ENCODE assay signal across 22 cellular contexts in genomic region chr9:7174301-7174700, GRCh38.
DNase-seq lines count a peak whose midpoint lies in the region; ATAC-seq and TF ChIP-seq lines count a peak whose summit lies in the region.
"Had no signal": no experiment of that assay in that cellular context is flagged by ENCODE, and none has a peak within 500 bp of the region (broad histone marks: within the 10 kb centered on the region; RNA-seq: fewer than 3 reads in every experiment).

No MANE protein-coding gene starts in this region.

- H3K36me3 ChIP-seq in GM23338 (ENCODE audit: insufficient read depth): no peaks in the 10 kb centered on the region
- H3K36me3 ChIP-seq in trophoblast cell (ENCODE audit: control insufficient read depth in 1 of 2, insufficient read depth in 2 of 2, low read length in 2 of 2): no peaks in the 10 kb centered on the region
- H3K36me3 ChIP-seq: BE2C had no signal

- H3K27ac ChIP-seq in GM23338 (ENCODE audit: low read depth): no peak overlapping the region
- H3K27ac ChIP-seq in trophoblast cell (ENCODE audit: low read depth, low read length): no peak overlapping the region
- H3K27ac ChIP-seq in right cardiac atrium (ENCODE audit: low read length): no peak overlapping the region
- H3K27ac ChIP-seq: A549; BLaER1 treated with 17β-estradiol and CSF1 and Interleukin-3, amounts not matched to agents 10 nM and 100 nM; GM23248 had no signal

- CTCF ChIA-PET in activated CD8-positive, alpha-beta T cell treated with anti-CD3 and anti-CD28 coated beads, Interleukin-2, amount 10 ng/mL, durations not matched to agents 7 days and 5 days (lab: Charles Lee): no interaction called here
- CTCF ChIA-PET in activated CD8-positive, alpha-beta T cell treated with anti-CD3 and anti-CD28 coated beads for 36 hours (lab: Charles Lee): interaction anchor here (1.3 kb wide), 1 partner anchor 121 kb away, joined by 3 read pairs; no protein-coding TSS in a partner anchor

- H3K36me3 Mint-ChIP-seq in activated CD8-positive, alpha-beta T cell treated with anti-CD3 and anti-CD28 coated beads, Interleukin-2, amount 10 ng/mL, durations not matched to agents 7 days and 5 days (ENCODE audit: low read depth): peaks cover 45% of the 10 kb centered on the region
- peaks cover 35% of the 10 kb centered on the region for H3K36me3 Mint-ChIP-seq in activated CD8-positive, alpha-beta T cell treated with anti-CD3 and anti-CD28 coated beads for 36 hours (ENCODE audit: low read depth)
- H3K36me3 Mint-ChIP-seq in GM23338 (ENCODE audit: low read depth): peaks cover 4% of the 10 kb centered on the region; the same call in 1 of the 3 replicates
- peaks cover 22 to 69% (median 34%) of the 10 kb centered on the region in 3 donors for H3K36me3 Mint-ChIP-seq in immature natural killer cell
- H3K36me3 Mint-ChIP-seq in activated T-helper 1 cell treated with anti-CD3 and anti-CD28 coated beads, Interleukin-12 subunit alpha, Interleukin-12 subunit beta, Interleukin-2, Interleukin-4 antibody, amounts not matched to agents 30 ng/mL and 10 ng/mL and 1 ng/mL, durations not matched to agents 14 hours and 24 hours and 36 hours (ENCODE audit: low read depth): peaks cover 41% of the 10 kb centered on the region

- H3K4me3 ChIP-seq in GM23338: no peak overlapping the region
- H3K4me3 ChIP-seq in trophoblast cell (ENCODE audit: low read depth, low read length): no peak overlapping the region
- H3K4me3 ChIP-seq in right cardiac atrium (ENCODE audit: low read length): no peak overlapping the region
- H3K4me3 ChIP-seq: A549; BLaER1 treated with 17β-estradiol and CSF1 and Interleukin-3, amounts not matched to agents 10 nM and 100 nM; GM12878; GM23248 had no signal

- no peak for TF ChIP-seq CTCF in activated CD8-positive, alpha-beta T cell treated with anti-CD3 and anti-CD28 coated beads for 36 hours (IDR thresholded peaks at IDR 0.05)
- no peak for TF ChIP-seq CTCF in GM23338 (conservative IDR thresholded peaks at IDR 0.05; ENCODE audit: low read depth in 2 of 2)

- peak overlapping the region; percentile 12 for H2BK12ac ChIP-seq in trophoblast cell (ENCODE audit: low read length)

- intact Hi-C loops in activated CD8-positive, alpha-beta T cell treated with anti-CD3 and anti-CD28 coated beads for 36 hours (cut with micrococcal nuclease): no loop called here
- intact Hi-C loops in right cardiac atrium (cut with DNase I): no loop called here
- intact Hi-C loops in activated T-helper 1 cell treated with anti-CD3 and anti-CD28 coated beads, Interleukin-12 subunit alpha, Interleukin-12 subunit beta, Interleukin-2, Interleukin-4 antibody, amounts not matched to agents 30 ng/mL and 10 ng/mL and 1 ng/mL, durations not matched to agents 14 hours and 24 hours and 36 hours (cut with micrococcal nuclease): no loop called here

- H4K12ac ChIP-seq in trophoblast cell (ENCODE audit: low read depth, low read length): no peak overlapping the region

- peak overlapping the region; percentile 50 for H2BK5ac ChIP-seq in trophoblast cell (ENCODE audit: low read depth, low read length, poor library complexity)

- no peaks in the 10 kb centered on the region for H3K9me3 Mint-ChIP-seq in activated CD8-positive, alpha-beta T cell treated with anti-CD3 and anti-CD28 coated beads, Interleukin-2, amount 10 ng/mL, durations not matched to agents 7 days and 5 days (ENCODE audit: insufficient read depth)
- no peaks in the 10 kb centered on the region for H3K9me3 Mint-ChIP-seq in activated CD8-positive, alpha-beta T cell treated with anti-CD3 and anti-CD28 coated beads for 36 hours
- H3K9me3 Mint-ChIP-seq in GM23338: no peaks in the 10 kb centered on the region
- H3K9me3 Mint-ChIP-seq in immature natural killer cell: no peaks in the 10 kb centered on the region
- H3K9me3 Mint-ChIP-seq in activated T-helper 1 cell treated with anti-CD3 and anti-CD28 coated beads, Interleukin-12 subunit alpha, Interleukin-12 subunit beta, Interleukin-2, Interleukin-4 antibody, amounts not matched to agents 30 ng/mL and 10 ng/mL and 1 ng/mL, durations not matched to agents 14 hours and 24 hours and 36 hours: no peaks in the 10 kb centered on the region
- H3K9me3 Mint-ChIP-seq: CD14-positive monocyte; CD4-positive, alpha-beta T cell; CD8-positive, alpha-beta memory T cell; H9 had no signal

- H3K79me2 ChIP-seq in GM23338 (replicated peaks; ENCODE audit: insufficient read depth) (no peaks in the 10 kb centered on the region), trophoblast cell (ENCODE audit: control insufficient read depth, insufficient read depth, low read length, poor library complexity) (peaks cover 2% of the 10 kb centered on the region)

- H3K9ac ChIP-seq in trophoblast cell (ENCODE audit: low read length): no peak overlapping the region
- H3K9ac ChIP-seq: BLaER1 treated with 17β-estradiol and CSF1 and Interleukin-3, amounts not matched to agents 10 nM and 100 nM; GM23248 had no signal

- peak overlapping the region; percentile 50 for H4K91ac ChIP-seq in trophoblast cell (ENCODE audit: low read depth, low read length)

- H3K4me3 Mint-ChIP-seq in activated CD8-positive, alpha-beta T cell treated with anti-CD3 and anti-CD28 coated beads, Interleukin-2, amount 10 ng/mL, durations not matched to agents 7 days and 5 days: no peak overlapping the region
- H3K4me3 Mint-ChIP-seq in activated CD8-positive, alpha-beta T cell treated with anti-CD3 and anti-CD28 coated beads for 36 hours: no peak overlapping the region
- H3K4me3 Mint-ChIP-seq in GM23338: no peak overlapping the region
- H3K4me3 Mint-ChIP-seq in immature natural killer cell: peak overlapping the region in 1 of 5 donors; percentile 20
- no peak overlapping the region for H3K4me3 Mint-ChIP-seq in activated T-helper 1 cell treated with anti-CD3 and anti-CD28 coated beads, Interleukin-12 subunit alpha, Interleukin-12 subunit beta, Interleukin-2, Interleukin-4 antibody, amounts not matched to agents 30 ng/mL and 10 ng/mL and 1 ng/mL, durations not matched to agents 14 hours and 24 hours and 36 hours
- H3K4me3 Mint-ChIP-seq: CD14-positive monocyte; CD4-positive, alpha-beta T cell; CD8-positive, alpha-beta memory T cell; H9 had no signal

- no peaks in the 10 kb centered on the region for H3K9me3 ChIP-seq in trophoblast cell (ENCODE audit: insufficient read depth, low read depth, low read length)
- no peaks in the 10 kb centered on the region for H3K9me3 ChIP-seq in right cardiac atrium (ENCODE audit: control insufficient read depth, low read length)
- H3K9me3 ChIP-seq: A549; BE2C; BLaER1 treated with 17β-estradiol and CSF1 and Interleukin-3, amounts not matched to agents 10 nM and 100 nM had no signal

- H2AFZ ChIP-seq in GM23338: no peak overlapping the region
- no peak overlapping the region for H2AFZ ChIP-seq in trophoblast cell (ENCODE audit: insufficient read depth, low read length, poor library complexity)
- H2AFZ ChIP-seq: GM23248 had no signal

- peak overlapping the region; percentile 81 for H2AK5ac ChIP-seq in trophoblast cell (ENCODE audit: low read length)

- peak overlapping the region; percentile 61 for H2BK120ac ChIP-seq in trophoblast cell (ENCODE audit: insufficient read depth, low read length, poor library complexity)

- H3K4me2 ChIP-seq in GM23338 (no peak overlapping the region), trophoblast cell (ENCODE audit: low read length) (no peak overlapping the region)
- H3K4me2 ChIP-seq: A549; BLaER1 treated with 17β-estradiol and CSF1 and Interleukin-3, amounts not matched to agents 10 nM and 100 nM had no signal

- no peaks in the 10 kb centered on the region for H3K27me3 Mint-ChIP-seq in activated CD8-positive, alpha-beta T cell treated with anti-CD3 and anti-CD28 coated beads, Interleukin-2, amount 10 ng/mL, durations not matched to agents 7 days and 5 days (ENCODE audit: low read depth)
- H3K27me3 Mint-ChIP-seq in activated CD8-positive, alpha-beta T cell treated with anti-CD3 and anti-CD28 coated beads for 36 hours: no peaks in the 10 kb centered on the region
- H3K27me3 Mint-ChIP-seq in GM23338 (ENCODE audit: insufficient read depth, low read depth, poor library complexity) (no peaks in the 10 kb centered on the region), immature natural killer cell (ENCODE audit: low read depth in 3 of 3) (peaks cover 0 to 4% (median 0%) of the 10 kb centered on the region in 3 donors)
- no peaks in the 10 kb centered on the region for H3K27me3 Mint-ChIP-seq in activated T-helper 1 cell treated with anti-CD3 and anti-CD28 coated beads, Interleukin-12 subunit alpha, Interleukin-12 subunit beta, Interleukin-2, Interleukin-4 antibody, amounts not matched to agents 30 ng/mL and 10 ng/mL and 1 ng/mL, durations not matched to agents 14 hours and 24 hours and 36 hours (ENCODE audit: insufficient read depth)
- H3K27me3 Mint-ChIP-seq: CD4-positive, alpha-beta T cell had no signal

- H3K27ac Mint-ChIP-seq in activated CD8-positive, alpha-beta T cell treated with anti-CD3 and anti-CD28 coated beads, Interleukin-2, amount 10 ng/mL, durations not matched to agents 7 days and 5 days: peak overlapping the region; percentile 18
- no peak overlapping the region for H3K27ac Mint-ChIP-seq in activated CD8-positive, alpha-beta T cell treated with anti-CD3 and anti-CD28 coated beads for 36 hours
- peak overlapping the region; percentile 24; the same call in 1 of the 2 replicates for H3K27ac Mint-ChIP-seq in GM23338
- H3K27ac Mint-ChIP-seq in immature natural killer cell: peak overlapping the region in 5 of 6 donors; percentile 12 to 81 (median 15)
- no peak overlapping the region for H3K27ac Mint-ChIP-seq in activated T-helper 1 cell treated with anti-CD3 and anti-CD28 coated beads, Interleukin-12 subunit alpha, Interleukin-12 subunit beta, Interleukin-2, Interleukin-4 antibody, amounts not matched to agents 30 ng/mL and 10 ng/mL and 1 ng/mL, durations not matched to agents 14 hours and 24 hours and 36 hours

- H3K23ac ChIP-seq in trophoblast cell (ENCODE audit: low read length): no peak overlapping the region

- H4K20me1 ChIP-seq in GM23338 (replicated peaks; ENCODE audit: insufficient read depth): no peaks in the 10 kb centered on the region; the same call in 1 of the 2 replicates
- H4K20me1 ChIP-seq: BLaER1 treated with 17β-estradiol and CSF1 and Interleukin-3, amounts not matched to agents 10 nM and 100 nM had no signal

- DNase-seq in activated CD8-positive, alpha-beta T cell treated with anti-CD3 and anti-CD28 coated beads, Interleukin-2, amount 10 ng/mL, durations not matched to agents 7 days and 5 days: no peak
- DNase-seq in activated CD8-positive, alpha-beta T cell treated with anti-CD3 and anti-CD28 coated beads for 36 hours: no peak
- DNase-seq in GM23338 (ENCODE audit: low spot score) (no peak), immature natural killer cell (no peak), trophoblast cell (no peak), right cardiac atrium (no peak), NCI-H748 (lab: John Stamatoyannopoulos, UW; ENCODE audit: unreplicated experiment) (no peak)
- no peak for DNase-seq in activated T-helper 1 cell treated with anti-CD3 and anti-CD28 coated beads, Interleukin-12 subunit alpha, Interleukin-12 subunit beta, Interleukin-2, Interleukin-4 antibody, amounts not matched to agents 30 ng/mL and 10 ng/mL and 1 ng/mL, durations not matched to agents 14 hours and 24 hours and 36 hours (ENCODE audit: low spot score)
- DNase-seq: AML-193; BE2C; CD4-positive, alpha-beta T cell; CD8-positive, alpha-beta memory T cell; DMS 273 treated with DMSO at 0.1 percent for 48 hours; DMS79; EL; GDM1; GM23248; H9 had no signal

- peaks cover 9% of the 10 kb centered on the region for H3K4me1 Mint-ChIP-seq in activated CD8-positive, alpha-beta T cell treated with anti-CD3 and anti-CD28 coated beads, Interleukin-2, amount 10 ng/mL, durations not matched to agents 7 days and 5 days (ENCODE audit: low read depth)
- H3K4me1 Mint-ChIP-seq in activated CD8-positive, alpha-beta T cell treated with anti-CD3 and anti-CD28 coated beads for 36 hours (ENCODE audit: low read depth): peaks cover 5% of the 10 kb centered on the region
- peaks cover 29% of the 10 kb centered on the region for H3K4me1 Mint-ChIP-seq in GM23338
- peaks cover 19 to 45% of the 10 kb centered on the region in 2 donors for H3K4me1 Mint-ChIP-seq in immature natural killer cell
- peaks cover 34% of the 10 kb centered on the region for H3K4me1 Mint-ChIP-seq in activated T-helper 1 cell treated with anti-CD3 and anti-CD28 coated beads, Interleukin-12 subunit alpha, Interleukin-12 subunit beta, Interleukin-2, Interleukin-4 antibody, amounts not matched to agents 30 ng/mL and 10 ng/mL and 1 ng/mL, durations not matched to agents 14 hours and 24 hours and 36 hours (ENCODE audit: low read depth)

- H3K4ac ChIP-seq in trophoblast cell (ENCODE audit: low read depth, low read length): no peak overlapping the region

- peak overlapping the region; percentile 20 for H3K18ac ChIP-seq in trophoblast cell (ENCODE audit: low read length)

- WGBS in trophoblast cell (ENCODE audit: extremely low coverage, insufficient coverage, insufficient read length): no CpG with 5 or more reads among the region's 7 CpGs
- WGBS in right cardiac atrium: 93% methylated on average over 7 of the region's 7 CpGs

- peaks cover 19% of the 10 kb centered on the region for H3K4me1 ChIP-seq in GM23338 (ENCODE audit: insufficient read depth)
- peaks cover 25 to 30% of the 10 kb centered on the region in 2 experiments for H3K4me1 ChIP-seq in trophoblast cell (ENCODE audit: control insufficient read depth in 1 of 2, insufficient read depth in 2 of 2, low read length in 2 of 2)
- peaks cover 7% of the 10 kb centered on the region for H3K4me1 ChIP-seq in right cardiac atrium (ENCODE audit: control insufficient read depth, insufficient read depth, low read length)
- H3K4me1 ChIP-seq: A549 had no signal

- H3K79me1 ChIP-seq in trophoblast cell (ENCODE audit: low read length): peaks cover 23% of the 10 kb centered on the region

- peaks cover 4% of the 10 kb centered on the region; the same call in 1 of the 2 replicates for H3K9me2 ChIP-seq in GM23338 (ENCODE audit: insufficient read depth)

- no peaks in the 10 kb centered on the region for H3K27me3 ChIP-seq in GM23338 (ENCODE audit: insufficient read depth)
- no peaks in the 10 kb centered on the region for H3K27me3 ChIP-seq in trophoblast cell (ENCODE audit: insufficient read depth, low read length)
- H3K27me3 ChIP-seq in right cardiac atrium (ENCODE audit: control insufficient read depth, insufficient read depth): no peaks in the 10 kb centered on the region
- H3K27me3 ChIP-seq: BE2C; BLaER1 treated with 17β-estradiol and CSF1 and Interleukin-3, amounts not matched to agents 10 nM and 100 nM had no signal

- ATAC-seq in activated CD8-positive, alpha-beta T cell treated with anti-CD3 and anti-CD28 coated beads, Interleukin-2, amount 10 ng/mL, durations not matched to agents 7 days and 5 days: no peak
- ATAC-seq in activated CD8-positive, alpha-beta T cell treated with anti-CD3 and anti-CD28 coated beads for 36 hours: no peak
- no peak for ATAC-seq in GM23338
- no peak for ATAC-seq in right cardiac atrium
- ATAC-seq: GM12878 had no signal

- peak overlapping the region; percentile 11 for H3K14ac ChIP-seq in trophoblast cell (ENCODE audit: low read length)

- H4K8ac ChIP-seq in trophoblast cell (ENCODE audit: low read depth, low read length): peak overlapping the region; percentile 26

- peaks cover 3% of the 10 kb centered on the region; the same call in 1 of the 2 replicates for H3F3A ChIP-seq in GM23338 (replicated peaks; ENCODE audit: low read depth)

- POLR2A ChIA-PET in activated CD8-positive, alpha-beta T cell treated with anti-CD3 and anti-CD28 coated beads, Interleukin-2, amount 10 ng/mL, durations not matched to agents 7 days and 5 days (lab: Charles Lee): interaction anchor here (0.6 kb wide), 1 partner anchor 71 kb away, joined by 3 read pairs; no protein-coding TSS in a partner anchor
- POLR2A ChIA-PET in activated CD8-positive, alpha-beta T cell treated with anti-CD3 and anti-CD28 coated beads for 36 hours (lab: Charles Lee): no interaction called here

Comparison
In these comparisons a context has a peak if more than half of its experiments do, and no peak if none do; other contexts are left out.
1. H3K27ac Mint-ChIP-seq: peak in activated CD8-positive, alpha-beta T cell treated with anti-CD3 and anti-CD28 coated beads, Interleukin-2, amount 10 ng/mL, durations not matched to agents 7 days and 5 days (single experiment), GM23338 (single experiment) and immature natural killer cell (5 of 6); none in activated CD8-positive, alpha-beta T cell treated with anti-CD3 and anti-CD28 coated beads for 36 hours (single experiment) and activated T-helper 1 cell treated with anti-CD3 and anti-CD28 coated beads, Interleukin-12 subunit alpha, Interleukin-12 subunit beta, Interleukin-2, Interleukin-4 antibody, amounts not matched to agents 30 ng/mL and 10 ng/mL and 1 ng/mL, durations not matched to agents 14 hours and 24 hours and 36 hours (single experiment).